Comparison of ENCODE assay signal across 8 cellular contexts in the genomic region with DNA sequence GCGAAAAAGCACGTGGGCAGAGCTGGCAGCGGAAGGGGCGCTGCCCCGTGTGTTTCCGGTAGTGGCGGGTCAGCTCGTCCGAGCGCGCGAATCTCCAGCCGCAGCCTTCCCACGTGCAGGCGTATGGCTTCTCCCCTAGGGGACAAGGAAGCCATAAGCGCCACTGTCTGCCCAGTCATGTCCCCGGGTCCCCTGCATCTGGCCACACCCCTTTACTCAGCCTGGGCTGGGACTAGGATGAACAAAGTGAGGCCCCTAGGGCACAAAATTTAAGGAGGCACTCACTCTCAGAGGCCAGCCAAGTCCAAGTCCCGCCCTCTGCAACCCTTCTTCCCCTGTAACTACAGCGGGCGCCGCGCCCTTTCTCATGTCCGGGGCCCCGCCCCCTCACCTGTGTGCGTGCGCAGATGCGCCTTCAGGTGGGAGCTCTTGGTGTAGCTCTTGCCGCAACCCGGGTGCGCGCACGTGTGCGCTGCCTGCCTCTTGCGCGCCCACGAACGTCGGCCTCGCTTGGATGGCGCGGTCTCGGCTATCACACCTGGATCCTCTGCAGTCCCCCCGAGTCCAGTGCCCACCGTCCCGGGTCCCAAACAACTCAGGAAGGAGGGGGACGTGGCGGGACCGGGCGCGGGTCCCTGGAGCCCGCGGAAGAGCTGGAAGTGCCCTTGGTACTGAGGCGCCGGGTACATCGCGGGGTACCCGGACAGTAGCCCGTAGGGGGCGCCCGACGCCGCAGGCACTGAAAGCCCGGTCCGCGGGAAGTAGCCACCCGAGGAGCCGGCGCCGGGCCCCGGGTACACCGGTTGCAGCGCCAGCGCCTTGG. TPM values are rescaled to one million over a fixed set of nuclear protein-coding genes. Genes with fewer than 3 reads are reported as not detected.
A peak's percentile ranks its signal among the peaks of the same experiment; 100 is the strongest.
DNase-seq lines count a peak whose midpoint lies in the region; ATAC-seq, FAIRE-seq and TF ChIP-seq lines count a peak whose summit lies in the region.

No MANE protein-coding gene starts in this region.

- no peaks in the 10 kb centered on the region for H3K27me3 Mint-ChIP-seq in activated T-helper 2 cell treated with anti-CD3 and anti-CD28 coated beads, Interferon-gamma antibody, Interleukin-2, Interleukin-4, amounts not matched to agents 10 μg/mL and 5 μg/mL and 100 μg/mL, durations not matched to agents 14 hours and 24 hours and 36 hours (ENCODE audit: low read depth)

- H3K4me1 ChIP-seq in PC-9 (replicated peaks; ENCODE audit: insufficient read depth) (peaks cover 12% of the 10 kb centered on the region), gastroesophageal sphincter (peaks cover 0 to 33% (median 18%) of the 10 kb centered on the region in 3 donors), pancreas (no peaks in the 10 kb centered on the region), thymus (ENCODE audit: control insufficient read depth, insufficient read depth, low read length) (peaks cover 13% of the 10 kb centered on the region)

- peak; percentile 78 for TF ChIP-seq CTCF in PC-9 (conservative IDR thresholded peaks at IDR 0.05)
- TF ChIP-seq CTCF in gastroesophageal sphincter (IDR thresholded peaks at IDR 0.05), result peak in 3 of 4 experiments; percentile 57 to 82 (median 67)
- TF ChIP-seq CTCF in pancreas (IDR thresholded peaks at IDR 0.05), result peak; percentile 9 to 62 (median 49)

- WGBS in gastroesophageal sphincter (ENCODE audit: low coverage in 1 of 2), 2 donors, result 0% methylated on average over 3 of the region's 73 CpGs; no CpG with 5 or more reads in 1 of the 2 donors
- WGBS in pancreas, 2 donors, result 2% methylated on average over 69 to 73 of the region's 73 CpGs
- 1% methylated on average over 73 of the region's 73 CpGs for WGBS in thymus

- ATAC-seq in HG03442 (IDR thresholded peaks at IDR 0.05; ENCODE audit: unreplicated experiment), result peak; percentile 32
- peak; percentile 45 for ATAC-seq in gastroesophageal sphincter
- ATAC-seq in pancreas, result peak; percentile 53 to 77 (median 74)
- no peak for ATAC-seq in HG02588 (IDR thresholded peaks at IDR 0.05; ENCODE audit: unreplicated experiment)

- H3K27me3 ChIP-seq in PC-9 (ENCODE audit: insufficient read depth, low read depth) (no peaks in the 10 kb centered on the region), gastroesophageal sphincter (peaks cover 38% of the 10 kb centered on the region), pancreas (no peaks in the 10 kb centered on the region), thymus (ENCODE audit: control insufficient read depth, insufficient read depth) (peaks cover 22% of the 10 kb centered on the region)

- H4K20me1 ChIP-seq in PC-9 (ENCODE audit: insufficient read depth), result no peaks in the 10 kb centered on the region

- H3K4me1 Mint-ChIP-seq in activated T-helper 2 cell treated with anti-CD3 and anti-CD28 coated beads, Interferon-gamma antibody, Interleukin-2, Interleukin-4, amounts not matched to agents 10 μg/mL and 5 μg/mL and 100 μg/mL, durations not matched to agents 14 hours and 24 hours and 36 hours (ENCODE audit: low read depth), result peaks cover 13% of the 10 kb centered on the region

- H3F3A ChIP-seq in PC-9 (ENCODE audit: insufficient read depth, low read depth), result peaks cover 18% of the 10 kb centered on the region; the same call in 1 of the 2 replicates

- no peak for TF ChIP-seq EP300 in gastroesophageal sphincter (IDR thresholded peaks at IDR 0.05)

- intact Hi-C loops in PC-9 (cut with micrococcal nuclease; ENCODE audit: unreplicated experiment), result loop anchor here (2.0 kb wide), 1 partner anchor 80 kb away; no protein-coding TSS in a partner anchor
- intact Hi-C loops in activated T-helper 2 cell treated with anti-CD3 and anti-CD28 coated beads, Interferon-gamma antibody, Interleukin-2, Interleukin-4, amounts not matched to agents 10 μg/mL and 5 μg/mL and 100 μg/mL, durations not matched to agents 14 hours and 24 hours and 36 hours (cut with micrococcal nuclease), result loop anchor here (1.0 kb wide), 1 partner anchor 80 kb away; no protein-coding TSS in a partner anchor
- intact Hi-C loops in pancreas (cut with DNase I), result no loop called here

- H3K9me2 ChIP-seq in PC-9 (ENCODE audit: insufficient read depth), result no peaks in the 10 kb centered on the region

- H3K79me2 ChIP-seq in PC-9 (ENCODE audit: low read depth), result peaks cover 9% of the 10 kb centered on the region; the same call in 1 of the 2 replicates

- FAIRE-seq in pancreas (lab: Jason Lieb, UNC), result no peak

- peaks cover 7% of the 10 kb centered on the region for H3K36me3 Mint-ChIP-seq in activated T-helper 2 cell treated with anti-CD3 and anti-CD28 coated beads, Interferon-gamma antibody, Interleukin-2, Interleukin-4, amounts not matched to agents 10 μg/mL and 5 μg/mL and 100 μg/mL, durations not matched to agents 14 hours and 24 hours and 36 hours (ENCODE audit: low read depth)

- no peak for TF ChIP-seq POLR2A in gastroesophageal sphincter (IDR thresholded peaks at IDR 0.05)

- DNase-seq in CD1c-positive myeloid dendritic cell (ENCODE audit: extremely low spot score) (peak; percentile 83), PC-9 (peak; percentile 94 to 97), pancreas (peak; percentile 88 to 97 (median 92))
- DNase-seq in activated T-helper 2 cell treated with anti-CD3 and anti-CD28 coated beads, Interferon-gamma antibody, Interleukin-2, Interleukin-4, amounts not matched to agents 10 μg/mL and 5 μg/mL and 100 μg/mL, durations not matched to agents 14 hours and 24 hours and 36 hours (ENCODE audit: low spot score), result peak; percentile 82

- H3K9me3 ChIP-seq in PC-9 (ENCODE audit: insufficient read depth, low read depth) (peaks cover 11% of the 10 kb centered on the region; the same call in 1 of the 2 replicates), gastroesophageal sphincter (peaks cover 0 to 12% (median 0%) of the 10 kb centered on the region in 3 donors), pancreas (no peaks in the 10 kb centered on the region), thymus (ENCODE audit: control insufficient read depth) (peaks cover 3% of the 10 kb centered on the region)

- peak overlapping the region; percentile 61 for H3K27ac Mint-ChIP-seq in activated T-helper 2 cell treated with anti-CD3 and anti-CD28 coated beads, Interferon-gamma antibody, Interleukin-2, Interleukin-4, amounts not matched to agents 10 μg/mL and 5 μg/mL and 100 μg/mL, durations not matched to agents 14 hours and 24 hours and 36 hours

- H3K4me3 ChIP-seq in PC-9 (peak overlapping the region; percentile 65), gastroesophageal sphincter (peak overlapping the region; percentile 13 to 49), pancreas (peak overlapping the region; percentile 15 to 51 (median 33)), thymus (ENCODE audit: low read length) (peak overlapping the region; percentile 56)

- H2AFZ ChIP-seq in PC-9, result peak overlapping the region; percentile 84

- CTCF ChIA-PET in PC-9 (lab: Charles Lee), result interaction anchor here (0.5 to 1.0 kb wide), 7 partner anchors 19 to 224 kb away, joined by 3 to 6 read pairs (median 3); partner anchors contain the start of gene RAD23A

- POLR2A ChIA-PET in PC-9 (lab: Charles Lee; ENCODE audit: unreplicated experiment), result interaction anchor here (0.6 to 1.0 kb wide), 8 partner anchors 49 to 745 kb away, joined by 3 to 5 read pairs (median 4); partner anchors contain the start of gene ZNF20

- H3K4me3 Mint-ChIP-seq in activated T-helper 2 cell treated with anti-CD3 and anti-CD28 coated beads, Interferon-gamma antibody, Interleukin-2, Interleukin-4, amounts not matched to agents 10 μg/mL and 5 μg/mL and 100 μg/mL, durations not matched to agents 14 hours and 24 hours and 36 hours (ENCODE audit: low read depth), result peak overlapping the region; percentile 84

- peaks cover 5% of the 10 kb centered on the region for H3K9me3 Mint-ChIP-seq in activated T-helper 2 cell treated with anti-CD3 and anti-CD28 coated beads, Interferon-gamma antibody, Interleukin-2, Interleukin-4, amounts not matched to agents 10 μg/mL and 5 μg/mL and 100 μg/mL, durations not matched to agents 14 hours and 24 hours and 36 hours

- H3K36me3 ChIP-seq in PC-9 (ENCODE audit: low read depth) (no peaks in the 10 kb centered on the region), gastroesophageal sphincter (no peaks in the 10 kb centered on the region), pancreas (no peaks in the 10 kb centered on the region), thymus (ENCODE audit: control insufficient read depth, insufficient read depth) (no peaks in the 10 kb centered on the region)

- H3K4me2 ChIP-seq in PC-9, result peak overlapping the region; percentile 84

- H3K27ac ChIP-seq in PC-9, result no peak overlapping the region
- H3K27ac ChIP-seq in gastroesophageal sphincter, result no peak overlapping the region
- peak overlapping the region in 3 of 4 donors; percentile 17 to 46 (median 43) for H3K27ac ChIP-seq in pancreas
- H3K27ac ChIP-seq in thymus (ENCODE audit: low read depth), result peak overlapping the region; percentile 42

- BruUV-seq in PC-9 (replicated peaks; lab: Mats Ljungman, UMichigan), result no TSS peak

RNA-seq across cellular contexts. Expression of gene KLF1, which starts 1.9 kb away (rescaled TPM):
- total RNA-seq in PC-9 (2021) (0.22 and 0.25 TPM in 2 replicates), gastroesophageal sphincter (not detected), pancreas (under 1 TPM in 2 of 6 donors, not detected in 4; 0.12 to 0.22 TPM)
- 0.62 and 0.97 TPM in 2 replicates for total RNA-seq in activated T-helper 2 cell treated with anti-CD3 and anti-CD28 coated beads, Interferon-gamma antibody, Interleukin-2, Interleukin-4, amounts not matched to agents 10 μg/mL and 5 μg/mL and 100 μg/mL, durations not matched to agents 14 hours and 24 hours and 36 hours
- polyA plus RNA-seq in pancreas (not detected), thymus (0.09 TPM)

RNA-seq across cellular contexts. Expression of gene DNASE2, which starts 3.9 kb away (rescaled TPM):
- 68.4 and 81.0 TPM in 2 replicates for total RNA-seq in PC-9 (2021)
- 21.9 and 25.6 TPM in 2 replicates for total RNA-seq in activated T-helper 2 cell treated with anti-CD3 and anti-CD28 coated beads, Interferon-gamma antibody, Interleukin-2, Interleukin-4, amounts not matched to agents 10 μg/mL and 5 μg/mL and 100 μg/mL, durations not matched to agents 14 hours and 24 hours and 36 hours
- 10 to 100 TPM; 22.3 to 37.1 (median 32.9) TPM for total RNA-seq in gastroesophageal sphincter
- 10 to 100 TPM; 16.2 to 35.9 (median 20.5) TPM for total RNA-seq in pancreas
- 10 to 100 TPM in 1 of 2 donors, 1 to 10 TPM in 1; 9.4 to 21.0 TPM for polyA plus RNA-seq in pancreas
- 20.8 TPM for polyA plus RNA-seq in thymus

RNA-seq across cellular contexts. Expression of gene GCDH, which starts 5.8 kb away (rescaled TPM):
- total RNA-seq in PC-9 (2021) (23.2 and 27.8 TPM in 2 replicates), gastroesophageal sphincter (10 to 100 TPM; 46.7 to 87.6 (median 56.3) TPM), pancreas (10 to 100 TPM in 3 of 6 donors, 1 to 10 TPM in 3; 6.3 to 17.2 (median 11.7) TPM)
- 51.6 and 53.2 TPM in 2 replicates for total RNA-seq in activated T-helper 2 cell treated with anti-CD3 and anti-CD28 coated beads, Interferon-gamma antibody, Interleukin-2, Interleukin-4, amounts not matched to agents 10 μg/mL and 5 μg/mL and 100 μg/mL, durations not matched to agents 14 hours and 24 hours and 36 hours
- polyA plus RNA-seq in pancreas (10 to 100 TPM; 19.2 to 27.1 TPM), thymus (33.6 TPM)

RNA-seq across cellular contexts. Expression of gene SYCE2, which starts 34.0 kb away (rescaled TPM):
- total RNA-seq in PC-9 (2021), result 2.1 and 2.6 TPM in 2 replicates
- total RNA-seq in activated T-helper 2 cell treated with anti-CD3 and anti-CD28 coated beads, Interferon-gamma antibody, Interleukin-2, Interleukin-4, amounts not matched to agents 10 μg/mL and 5 μg/mL and 100 μg/mL, durations not matched to agents 14 hours and 24 hours and 36 hours, result 1.9 and 3.2 TPM in 2 replicates
- total RNA-seq in gastroesophageal sphincter, result under 1 TPM in 1 of 4 donors, not detected in 3; 0.62 TPM
- total RNA-seq in pancreas, result not detected
- polyA plus RNA-seq in pancreas, result under 1 TPM in 1 of 2 donors, not detected in 1; 0.19 TPM
- polyA plus RNA-seq in thymus, result 0.48 TPM

RNA-seq across cellular contexts. Expression of gene MAST1, which starts 46.8 kb away (rescaled TPM):
- total RNA-seq in PC-9 (2021) (11.4 and 11.9 TPM in 2 replicates), gastroesophageal sphincter (1 to 10 TPM in 1 of 4 donors, under 1 TPM in 1, not detected in 2; 0.15 to 1.5 TPM), pancreas (1 to 10 TPM in 1 of 6 donors, under 1 TPM in 5; 0.23 to 1.1 (median 0.84) TPM)
- 5.2 and 6.5 TPM in 2 replicates for total RNA-seq in activated T-helper 2 cell treated with anti-CD3 and anti-CD28 coated beads, Interferon-gamma antibody, Interleukin-2, Interleukin-4, amounts not matched to agents 10 μg/mL and 5 μg/mL and 100 μg/mL, durations not matched to agents 14 hours and 24 hours and 36 hours
- polyA plus RNA-seq in pancreas (1 to 10 TPM; 5.8 to 7.3 TPM), thymus (0.91 TPM)

Comparison
In these comparisons a context has a peak if more than half of its experiments do, and no peak if none do; other contexts are left out.
1. H3K27ac ChIP-seq: peak in pancreas (3 of 4) and thymus (single experiment); none in PC-9 (single experiment) and gastroesophageal sphincter (0 of 4).
2. intact Hi-C loops: an anchor here in PC-9 (2.0 kb wide) and activated T-helper 2 cell treated with anti-CD3 and anti-CD28 coated beads, Interferon-gamma antibody, Interleukin-2, Interleukin-4, amounts not matched to agents 10 μg/mL and 5 μg/mL and 100 μg/mL, durations not matched to agents 14 hours and 24 hours and 36 hours (1.0 kb wide); none called in pancreas.
3. Peak in every context shown above with its lines, with median percentiles within 50 percentile points of each other: DNase-seq, H3K4me3 ChIP-seq and CTCF ChIP-seq.